Comparison of ENCODE assay signal across 8 cellular contexts in genomic region chr3:54830658-54831057, GRCh38.
A peak's percentile ranks its signal among the peaks of the same experiment; 100 is the strongest.
DNase-seq lines count a peak whose midpoint lies in the region; ATAC-seq and TF ChIP-seq lines count a peak whose summit lies in the region.

No MANE protein-coding gene starts in this region.

- no peak overlapping the region for H3K27ac Mint-ChIP-seq in naive thymus-derived CD8-positive, alpha-beta T cell

- POLR2A ChIA-PET in naive thymus-derived CD8-positive, alpha-beta T cell (lab: Charles Lee) = no interaction called here

- H3K4me1 Mint-ChIP-seq in naive thymus-derived CD8-positive, alpha-beta T cell = no peaks in the 10 kb centered on the region

- no peak overlapping the region for H3K4me3 Mint-ChIP-seq in naive thymus-derived CD8-positive, alpha-beta T cell

- H3K27me3 Mint-ChIP-seq in naive thymus-derived CD8-positive, alpha-beta T cell = no peaks in the 10 kb centered on the region

- in situ Hi-C loops in GM13976 (cut with MboI; ENCODE audit: low sequenced_read_pairs, unreplicated experiment) = no loop called here

- TF ChIP-seq CTCF in GM13976 (IDR thresholded peaks at IDR 0.05; ENCODE audit: borderline replicate concordance, control extremely low read depth, extremely low read depth, insufficient read depth, missing control alignments) = peak; percentile 34

- peak; percentile 35 to 37 for DNase-seq in AML-193 (lab: John Stamatoyannopoulos, UW)
- DNase-seq in GM13976 (ENCODE audit: low spot score) = peak; percentile 35
- DNase-seq in RKO (ENCODE audit: low spot score) = peak; percentile 22
- DNase-seq in iPS DF 4.7 (ENCODE audit: extremely low read depth, low spot score) = peak; percentile 51
- DNase-seq in naive thymus-derived CD8-positive, alpha-beta T cell = no peak
- DNase-seq in amygdala (lab: John Stamatoyannopoulos, UW) = no peak
- no peak for DNase-seq in DMS153 treated with DMSO at 0.1 percent for 48 hours (lab: John Stamatoyannopoulos, UW; ENCODE audit: unreplicated experiment)

- peaks cover 0 to 13% (median 2%) of the 10 kb centered on the region in 9 donors for H3K9me3 Mint-ChIP-seq in naive thymus-derived CD8-positive, alpha-beta T cell

- no peak for ATAC-seq in naive thymus-derived CD8-positive, alpha-beta T cell
- ATAC-seq in HG03520 (IDR thresholded peaks at IDR 0.05; ENCODE audit: unreplicated experiment) = no peak

- H3K36me3 Mint-ChIP-seq in naive thymus-derived CD8-positive, alpha-beta T cell = no peaks in the 10 kb centered on the region

Comparison
In these comparisons a context has a peak if more than half of its experiments do, and no peak if none do; other contexts are left out.
1. DNase-seq: peak in AML-193 (2 of 2), GM13976 (single experiment), RKO (single experiment) and iPS DF 4.7 (single experiment); none in naive thymus-derived CD8-positive, alpha-beta T cell (0 of 10), amygdala (0 of 56) and DMS153 treated with DMSO at 0.1 percent for 48 hours (single experiment).